In the genomic region with DNA sequence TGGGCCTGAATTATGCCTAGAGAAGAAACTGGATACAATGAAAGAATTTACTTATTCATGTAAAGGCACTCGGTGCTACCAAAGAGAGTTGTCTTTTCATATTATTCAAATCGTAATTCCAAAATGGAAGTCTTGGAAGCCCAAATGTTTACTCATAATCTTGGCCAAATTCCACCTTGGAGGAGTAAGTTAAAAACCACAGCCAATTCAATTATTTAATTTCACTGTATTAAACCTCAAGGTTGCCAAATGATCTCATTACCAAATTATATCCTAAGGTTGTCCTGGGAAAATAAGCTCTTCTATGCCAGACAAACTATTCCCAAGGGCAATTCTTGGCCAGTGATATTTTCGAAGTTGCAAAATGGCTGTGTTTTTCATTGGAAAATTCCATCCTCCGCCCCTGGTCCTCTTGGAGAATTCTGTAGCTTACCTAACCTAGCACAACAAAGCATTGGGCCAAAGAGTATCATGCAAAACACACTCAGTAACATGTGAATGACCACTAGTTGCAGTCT, we compare ENCODE assay signal across 25 cellular contexts. TPM values are rescaled to one million over a fixed set of nuclear protein-coding genes. Genes with fewer than 3 reads are reported as not detected.
DNase-seq lines count a peak whose midpoint lies in the region; ATAC-seq and TF ChIP-seq lines count a peak whose summit lies in the region.
"Had no signal": no experiment of that assay in that cellular context is flagged by ENCODE, and none has a peak within 500 bp of the region (broad histone marks: within the 10 kb centered on the region; RNA-seq: fewer than 3 reads in every experiment).

No MANE protein-coding gene starts in this region.

- peak overlapping the region; percentile 41 for H3K4me2 ChIP-seq in GM23248 (ENCODE audit: unreplicated experiment)

- WGBS in GM23248 (ENCODE audit: low coverage in 1 of 2, low lambda C conversion rate in 2 of 2, missing lambda C conversion rate in 2 of 2), 2 experiments, result 6 to 7% methylated on average over 4 of the region's 4 CpGs
- 22 to 27% methylated on average over 4 of the region's 4 CpGs for WGBS in gastroesophageal sphincter (ENCODE audit: low coverage in 1 of 2), 2 donors

- H3K27ac ChIP-seq in GM23248, result peak overlapping the region; percentile 22
- peak overlapping the region in 2 of 4 donors; percentile 9 to 37 for H3K27ac ChIP-seq in gastroesophageal sphincter
- H3K27ac ChIP-seq in subcutaneous abdominal adipose tissue (ENCODE audit: low read depth, low read length), result peak overlapping the region; percentile 83
- H3K27ac ChIP-seq: parathyroid adenoma, SJSA1, WERI-Rb-1 had no signal

- TF ChIP-seq CTCF in gastroesophageal sphincter (IDR thresholded peaks at IDR 0.05), result no peak

- H3K36me3 ChIP-seq in GM23248 (ENCODE audit: low read depth) (no peaks in the 10 kb centered on the region), adipocyte (ENCODE audit: control insufficient read depth, insufficient read depth, low read length, severe bottlenecking) (no peaks in the 10 kb centered on the region), gastroesophageal sphincter (no peaks in the 10 kb centered on the region), subcutaneous abdominal adipose tissue (ENCODE audit: control insufficient read depth in 5 of 5, insufficient read depth in 5 of 5, low read length in 5 of 5) (no peaks in the 10 kb centered on the region)
- H3K36me3 ChIP-seq: esophagus squamous epithelium, SJSA1, WERI-Rb-1 had no signal

- DNase-seq in GM23248, result peak; percentile 76
- DNase-seq in adipocyte (ENCODE audit: low read depth), result no peak
- no peak for DNase-seq in stimulated activated naive CD8-positive, alpha-beta T cell treated with anti-CD3 and anti-CD28 coated beads, Interleukin-15, Interleukin-2, amounts not matched to agents 100 U/mL and 50 U/mL, for 24 hours
- no peak for DNase-seq in ecto neural progenitor cell (ENCODE audit: low spot score)
- DNase-seq: activated gamma-delta T cell treated with Interleukin-2 at 50 U/mL for 16 hours; CD4-positive, alpha-beta memory T cell; cerebellar nuclear complex; effector memory CD8-positive, alpha-beta T cell; esophagus squamous epithelium; hypothalamus; kidney; naive B cell; NCI-H1105 treated with DMSO at 0.1 percent for 48 hours; OCI-M1; stimulated activated naive CD8-positive, alpha-beta T cell treated with anti-CD3 and anti-CD28 coated beads, Interleukin-15, amount 100 ng/mL, for 72 hours; T-helper 2 cell; WERI-Rb-1 had no signal

- H3K27me3 ChIP-seq in GM23248 (replicated peaks; ENCODE audit: insufficient read depth) (no peaks in the 10 kb centered on the region), adipocyte (replicated peaks; ENCODE audit: control insufficient read depth, insufficient read depth, low read length) (no peaks in the 10 kb centered on the region), gastroesophageal sphincter (no peaks in the 10 kb centered on the region), subcutaneous abdominal adipose tissue (ENCODE audit: control insufficient read depth in 5 of 5, insufficient read depth in 4 of 5, low read length in 5 of 5) (no peaks in the 10 kb centered on the region)
- H3K27me3 ChIP-seq: esophagus squamous epithelium had no signal

- ATAC-seq in gastroesophageal sphincter (peak; percentile 90), HG03378 (IDR thresholded peaks at IDR 0.05; ENCODE audit: unreplicated experiment) (no peak), HG02588 (IDR thresholded peaks at IDR 0.05; ENCODE audit: unreplicated experiment) (no peak)
- ATAC-seq in stimulated activated naive CD8-positive, alpha-beta T cell treated with anti-CD3 and anti-CD28 coated beads, Interleukin-15, Interleukin-2, amounts not matched to agents 100 U/mL and 50 U/mL, for 24 hours, result no peak
- ATAC-seq: effector memory CD8-positive, alpha-beta T cell; stimulated activated naive CD8-positive, alpha-beta T cell treated with anti-CD3 and anti-CD28 coated beads, Interleukin-15, amount 100 ng/mL, for 72 hours had no signal

- H3K4me1 ChIP-seq in GM23248 (ENCODE audit: insufficient read depth) (peaks cover 18% of the 10 kb centered on the region), adipocyte (ENCODE audit: control insufficient read depth, insufficient read depth, low read length) (peaks cover 21% of the 10 kb centered on the region), gastroesophageal sphincter (peaks cover 0 to 6% (median 0%) of the 10 kb centered on the region in 3 donors), subcutaneous abdominal adipose tissue (ENCODE audit: control insufficient read depth in 5 of 5, insufficient read depth in 5 of 5, low read length in 5 of 5) (peaks cover 4 to 17% (median 13%) of the 10 kb centered on the region in 5 donors)
- H3K4me1 ChIP-seq: parathyroid adenoma, SJSA1 had no signal

- no peaks in the 10 kb centered on the region for H4K20me1 ChIP-seq in GM23248 (ENCODE audit: insufficient read depth)

- H3K9ac ChIP-seq in GM23248 (no peak overlapping the region), adipocyte (ENCODE audit: low read length) (no peak overlapping the region), subcutaneous abdominal adipose tissue (ENCODE audit: low read length in 5 of 5) (peak overlapping the region in 1 of 5 donors; percentile 43)
- H3K9ac ChIP-seq: parathyroid adenoma had no signal

- no peaks in the 10 kb centered on the region for H3K9me3 ChIP-seq in GM23248 (ENCODE audit: low read depth)
- no peaks in the 10 kb centered on the region for H3K9me3 ChIP-seq in adipocyte (ENCODE audit: control insufficient read depth, low read length)
- no peaks in the 10 kb centered on the region for H3K9me3 ChIP-seq in gastroesophageal sphincter
- H3K9me3 ChIP-seq in subcutaneous abdominal adipose tissue (ENCODE audit: control insufficient read depth in 5 of 5, low read length in 5 of 5), result no peaks in the 10 kb centered on the region
- H3K9me3 ChIP-seq: esophagus squamous epithelium, SJSA1 had no signal

- peaks cover 15% of the 10 kb centered on the region for H3F3A ChIP-seq in GM23248 (ENCODE audit: insufficient read depth)

- H2AFZ ChIP-seq in GM23248, result peak overlapping the region; percentile 79
- H2AFZ ChIP-seq: parathyroid adenoma had no signal

- no peak for TF ChIP-seq EP300 in gastroesophageal sphincter (IDR thresholded peaks at IDR 0.05)

- H3K9me2 ChIP-seq in GM23248 (ENCODE audit: insufficient read depth), result 0 out of 2 replicates have a peak, but pooled peaks cover 7% of the 10 kb centered on the region

- no peak for TF ChIP-seq POLR2A in gastroesophageal sphincter (IDR thresholded peaks at IDR 0.05)

- no peaks in the 10 kb centered on the region for H3K79me2 ChIP-seq in GM23248 (ENCODE audit: insufficient read depth)
- H3K79me2 ChIP-seq: parathyroid adenoma had no signal

- in situ Hi-C loops in GM23248 (cut with MboI), result no loop called here

- H3K4me3 ChIP-seq in GM23248 (no peak overlapping the region), adipocyte (ENCODE audit: low read length) (peak overlapping the region; percentile 46), gastroesophageal sphincter (no peak overlapping the region), subcutaneous abdominal adipose tissue (ENCODE audit: low read depth in 1 of 5, low read length in 5 of 5) (peak overlapping the region in 1 of 5 donors; percentile 32)
- H3K4me3 ChIP-seq: esophagus squamous epithelium, SJSA1, skin epidermis had no signal

RNA-seq across cellular contexts. Expression of gene VPS4B, which starts 11.1 kb away (rescaled TPM):
- total RNA-seq in GM23248 (2014; rRNA removed; shearing (Covaris generic)), result 42.4 and 45.5 TPM in 2 replicates
- 43.3 and 49.2 TPM in 2 replicates for polyA plus RNA-seq in GM23248 (2016; fragmentation: Nextera tagmentation; extraction: Ambion mirVana)
- total RNA-seq in gastroesophageal sphincter, result 10 to 100 TPM; 32.3 to 48.0 (median 33.0) TPM

RNA-seq across cellular contexts. Expression of gene SERPINB5, which starts 43.4 kb away (rescaled TPM):
- not detected in 2 replicates for total RNA-seq in GM23248 (2014; rRNA removed; shearing (Covaris generic))
- polyA plus RNA-seq in GM23248 (2016; fragmentation: Nextera tagmentation; extraction: Ambion mirVana), result not detected in 2 replicates
- 10 to 100 TPM in 1 of 4 donors, 1 to 10 TPM in 1, under 1 TPM in 1, not detected in 1; 0.13 to 11.5 (median 1.1) TPM for total RNA-seq in gastroesophageal sphincter
- total RNA-seq: CD4-positive, alpha-beta memory T cell; kidney; LHCN-M2; SJSA1 had no signal
- polyA plus RNA-seq: CD4-positive, alpha-beta memory T cell had no signal
